3 cellular contexts compared by ENCODE assay signal in genomic region chr7:84682543-84682942, GRCh38.
TF ChIP-seq lines count a peak whose summit lies in the region.

No MANE protein-coding gene starts in this region.

TF ChIP-seq in GM23338, 12 proteins besides CTCF, POLR2A, EP300 and RAD21:
- TF ChIP-seq ETS1 (IDR thresholded peaks at IDR 0.05) (no peak), NANOG (IDR thresholded peaks at IDR 0.05; ENCODE audit: borderline replicate concordance) (no peak)

TF ChIP-seq in Ishikawa, 13 proteins besides CTCF, POLR2A, EP300 and RAD21 (continued from another document):
- no peak for TF ChIP-seq REST (IDR thresholded peaks at IDR 0.05; ENCODE audit: low read depth)
- TF ChIP-seq CEBPB (IDR thresholded peaks at IDR 0.05) = peak; percentile 7; the same call in 1 of the 2 replicates
- no peak for TF ChIP-seq ZBTB7A (IDR thresholded peaks at IDR 0.05; ENCODE audit: low read depth)

TF ChIP-seq in K562, 482 proteins besides CTCF, POLR2A, EP300 and RAD21 (continued from another document):
- peak; percentile 76 for TF ChIP-seq CEBPB (tag; IDR thresholded peaks at IDR 0.05)
